In genomic region chr10:95832216-95833037, GRCh38 we compare ENCODE assay signal across 7 cellular contexts.
DNase-seq lines count a peak whose midpoint lies in the region; ATAC-seq lines count a peak whose summit lies in the region.

No MANE protein-coding gene starts in this region.

- DNase-seq in activated CD4-positive, CD25-positive, alpha-beta regulatory T cell treated with anti-CD3 and anti-CD28 coated beads, Interleukin-2, amount 50 U/mL, for 72 hours, result peak; percentile 61
- no peak for DNase-seq in sciatic nerve (ENCODE audit: low spot score)
- DNase-seq in OCI-M2 (lab: John Stamatoyannopoulos, UW; ENCODE audit: unreplicated experiment), result no peak
- no peak for DNase-seq in foreskin melanocyte
- no peak for DNase-seq in NCI-H69 (lab: John Stamatoyannopoulos, UW)

- peak; percentile 75 for ATAC-seq in GM19043 (IDR thresholded peaks at IDR 0.05; ENCODE audit: low read depth, unreplicated experiment)
- peak; percentile 81 for ATAC-seq in HG02763 (IDR thresholded peaks at IDR 0.05; ENCODE audit: unreplicated experiment)
- peak; percentile 32 for ATAC-seq in sciatic nerve

- intact Hi-C loops in sciatic nerve (cut with DNase I), result no loop called here
